29 cellular contexts compared by ENCODE assay signal in genomic region chr6:9103876-9104521, GRCh38.
"Had no signal": no experiment of that assay in that cellular context is flagged by ENCODE, and none has a peak within 500 bp of the region (broad histone marks: within the 10 kb centered on the region; RNA-seq: fewer than 3 reads in every experiment).

No MANE protein-coding gene starts in this region.

- H3K4me3 ChIP-seq: breast epithelium, K562 had no signal

- H3K4me2 ChIP-seq: SK-N-SH had no signal

- H3K27me3 ChIP-seq: breast epithelium had no signal

- H3K27ac Mint-ChIP-seq: activated CD8-positive, alpha-beta T cell treated with anti-CD3 and anti-CD28 coated beads, Interleukin-2, amount 10 ng/mL, durations not matched to agents 7 days and 5 days; activated naive CD4-positive, alpha-beta T cell treated with anti-CD3 and anti-CD28 coated beads, Interleukin-2, amount 50 U/mL, for 24 hours had no signal

- H3K9ac ChIP-seq: SK-N-SH had no signal

- H3K4me1 Mint-ChIP-seq: activated naive CD4-positive, alpha-beta T cell treated with anti-CD3 and anti-CD28 coated beads, Interleukin-2, amount 50 U/mL, for 24 hours had no signal

- H3K9me3 ChIP-seq: breast epithelium, SK-N-SH had no signal

- H3K4me1 ChIP-seq: breast epithelium had no signal

- ATAC-seq: activated CD4-positive, CD25-positive, alpha-beta regulatory T cell treated with anti-CD3 and anti-CD28 coated beads, Interleukin-2, amount 50 U/mL, for 24 hours; activated CD8-positive, alpha-beta T cell treated with anti-CD3 and anti-CD28 coated beads, Interleukin-2, amount 10 ng/mL, durations not matched to agents 7 days and 5 days; K562; Panc1; Right ventricle myocardium inferior had no signal

- H3K36me3 Mint-ChIP-seq: activated naive CD4-positive, alpha-beta T cell treated with anti-CD3 and anti-CD28 coated beads, Interleukin-2, amount 50 U/mL, for 24 hours had no signal

- H3K36me3 ChIP-seq: breast epithelium had no signal

- H3K27me3 Mint-ChIP-seq: activated naive CD4-positive, alpha-beta T cell treated with anti-CD3 and anti-CD28 coated beads, Interleukin-2, amount 50 U/mL, for 24 hours had no signal

- DNase-seq: activated CD4-positive, alpha-beta T cell treated with anti-CD3 and anti-CD28 coated beads for 4 hours; activated CD4-positive, alpha-beta T cell treated with anti-CD3 and anti-CD28 coated beads, Interleukin-2, amount 50 U/mL, for 4 hours; activated CD8-positive, alpha-beta memory T cell treated with anti-CD3 and anti-CD28 coated beads, Interleukin-2, amount 50 U/mL, for 48 hours; activated CD8-positive, alpha-beta T cell treated with anti-CD3 and anti-CD28 coated beads, Interleukin-2, amount 10 ng/mL, durations not matched to agents 7 days and 5 days; activated naive CD4-positive, alpha-beta T cell; activated T-cell treated with anti-CD3 and anti-CD28 coated beads, Interleukin-2, amount 50 U/mL, for 1 hour; aorta; caudate nucleus; Karpas-422; MM.1S; NCI-H146; NCI-H187 treated with DMSO at 0.1 percent for 48 hours; NCI-H2081 treated with DMSO at 0.1 percent for 48 hours; NCI-H2171; NCI-H2227 treated with DMSO at 0.1 percent for 48 hours; NCI-H446 treated with DMSO at 0.1 percent for 48 hours; NCI-H526; NK-92 treated with Interleukin-12 subunit alpha and Interleukin-12 subunit beta, amount 100 ng/mL, for 24 hours; OCI-M1; RPMI8226; SK-N-SH; T-helper 1 cell had no signal

- H3K4me3 Mint-ChIP-seq: activated CD8-positive, alpha-beta T cell treated with anti-CD3 and anti-CD28 coated beads, Interleukin-2, amount 10 ng/mL, durations not matched to agents 7 days and 5 days; activated naive CD4-positive, alpha-beta T cell treated with anti-CD3 and anti-CD28 coated beads, Interleukin-2, amount 50 U/mL, for 24 hours had no signal

- H3K27ac ChIP-seq: breast epithelium, VCaP had no signal
